8 cellular contexts compared by ENCODE assay signal in the genomic region with DNA sequence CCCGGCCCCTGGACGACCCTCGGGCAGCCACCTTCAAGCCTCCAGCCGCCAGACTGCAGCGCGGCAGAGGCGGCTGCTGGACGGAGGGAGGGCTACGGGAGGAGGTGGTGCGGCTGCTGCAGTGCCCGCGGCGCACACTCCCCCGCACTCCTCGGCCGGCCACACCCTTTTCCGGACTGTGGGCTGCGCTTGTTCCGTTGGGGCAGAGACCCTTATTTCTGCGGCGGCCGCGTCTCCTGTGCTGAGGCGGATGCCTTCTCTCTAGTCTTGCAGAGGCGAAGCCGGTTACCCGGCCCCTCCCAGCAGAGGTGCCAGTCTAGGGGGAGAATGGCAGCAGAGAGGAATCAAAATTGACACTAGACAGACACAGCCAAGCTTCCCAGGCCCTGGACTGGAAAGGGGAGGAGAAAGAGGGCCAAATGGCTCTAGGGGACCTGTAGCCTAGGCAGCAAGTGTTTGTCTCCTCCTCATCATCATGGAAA. TPM values are rescaled to one million over a fixed set of nuclear protein-coding genes. Genes with fewer than 3 reads are reported as not detected.
DNase-seq lines count a peak whose midpoint lies in the region; ATAC-seq, FAIRE-seq and TF ChIP-seq lines count a peak whose summit lies in the region.

No MANE protein-coding gene starts in this region.

- H3K36me3 Mint-ChIP-seq in activated naive CD4-positive, alpha-beta T cell treated with anti-CD3 and anti-CD28 coated beads, Interleukin-2, amount 10 ng/mL, durations not matched to agents 7 days and 5 days = peaks cover 54% of the 10 kb centered on the region
- H3K36me3 Mint-ChIP-seq in progenitor cell of endocrine pancreas (ENCODE audit: insufficient read depth) = peaks cover 23% of the 10 kb centered on the region

- H3K9me3 ChIP-seq in SJSA1 (replicated peaks) (no peaks in the 10 kb centered on the region), cardiac muscle cell (ENCODE audit: low read depth) (no peaks in the 10 kb centered on the region)

- H3K27me3 ChIP-seq in SJSA1 (replicated peaks) (no peaks in the 10 kb centered on the region), cardiac muscle cell (no peaks in the 10 kb centered on the region)

- peaks cover 19% of the 10 kb centered on the region for H3K4me1 ChIP-seq in SJSA1 (replicated peaks)
- peaks cover 22% of the 10 kb centered on the region for H3K4me1 ChIP-seq in cardiac muscle cell (ENCODE audit: low read depth)

- DNase-seq in GM12891 (ENCODE audit: insufficient read length, low spot score) = no peak
- DNase-seq in SJSA1 (ENCODE audit: low read depth in 1 of 2, low spot score in 2 of 2) = peak; percentile 62 to 72
- DNase-seq in activated naive CD4-positive, alpha-beta T cell treated with anti-CD3 and anti-CD28 coated beads, Interleukin-2, amount 10 ng/mL, durations not matched to agents 7 days and 5 days = peak; percentile 88
- peak; percentile 62 to 68 for DNase-seq in cardiac muscle cell (ENCODE audit: low read depth in 1 of 2, low spot score in 1 of 2)
- peak; percentile 46 for DNase-seq in progenitor cell of endocrine pancreas (ENCODE audit: low spot score, unreplicated experiment)

- peaks cover 3% of the 10 kb centered on the region for H3K27me3 Mint-ChIP-seq in activated naive CD4-positive, alpha-beta T cell treated with anti-CD3 and anti-CD28 coated beads, Interleukin-2, amount 10 ng/mL, durations not matched to agents 7 days and 5 days
- H3K27me3 Mint-ChIP-seq in progenitor cell of endocrine pancreas = no peaks in the 10 kb centered on the region

- H3K4me3 ChIP-seq in SJSA1 = peak overlapping the region; percentile 53
- peak overlapping the region; percentile 66 for H3K4me3 ChIP-seq in cardiac muscle cell

- peak; percentile 21 for ATAC-seq in HG02981 (IDR thresholded peaks at IDR 0.05; ENCODE audit: unreplicated experiment)
- no peak for ATAC-seq in HG02970 (IDR thresholded peaks at IDR 0.05; ENCODE audit: low FRiP score, unreplicated experiment)
- ATAC-seq in HG03565 (IDR thresholded peaks at IDR 0.05; ENCODE audit: unreplicated experiment) = no peak

- FAIRE-seq in GM12891 (lab: Jason Lieb, UNC) = peak; percentile 88

- H3K27ac ChIP-seq in SJSA1 (no peak overlapping the region), cardiac muscle cell (peak overlapping the region; percentile 58)

- H3K4me3 Mint-ChIP-seq in activated naive CD4-positive, alpha-beta T cell treated with anti-CD3 and anti-CD28 coated beads, Interleukin-2, amount 10 ng/mL, durations not matched to agents 7 days and 5 days = peak overlapping the region; percentile 97
- H3K4me3 Mint-ChIP-seq in progenitor cell of endocrine pancreas (ENCODE audit: low read depth) = peak overlapping the region; percentile 93

- H3K27ac Mint-ChIP-seq in activated naive CD4-positive, alpha-beta T cell treated with anti-CD3 and anti-CD28 coated beads, Interleukin-2, amount 10 ng/mL, durations not matched to agents 7 days and 5 days = peak overlapping the region; percentile 94
- peak overlapping the region; percentile 99 for H3K27ac Mint-ChIP-seq in progenitor cell of endocrine pancreas

- no peak for TF ChIP-seq POLR2A in GM12891 (IDR thresholded peaks at IDR 0.05; ENCODE audit: low read depth, low read length)

- no peak for TF ChIP-seq CTCF in cardiac muscle cell (IDR thresholded peaks at IDR 0.05; ENCODE audit: low read depth, low read length)
- TF ChIP-seq CTCF in progenitor cell of endocrine pancreas (IDR thresholded peaks at IDR 0.05; ENCODE audit: unreplicated experiment) = no peak

- H3K36me3 ChIP-seq in SJSA1 = peaks cover 48% of the 10 kb centered on the region
- H3K36me3 ChIP-seq in cardiac muscle cell = peaks cover 20% of the 10 kb centered on the region

- H3K9me3 Mint-ChIP-seq in activated naive CD4-positive, alpha-beta T cell treated with anti-CD3 and anti-CD28 coated beads, Interleukin-2, amount 10 ng/mL, durations not matched to agents 7 days and 5 days = peaks cover 3% of the 10 kb centered on the region
- H3K9me3 Mint-ChIP-seq in progenitor cell of endocrine pancreas (ENCODE audit: low read depth) = no peaks in the 10 kb centered on the region

- H3K4me1 Mint-ChIP-seq in activated naive CD4-positive, alpha-beta T cell treated with anti-CD3 and anti-CD28 coated beads, Interleukin-2, amount 10 ng/mL, durations not matched to agents 7 days and 5 days = peaks cover 81% of the 10 kb centered on the region
- H3K4me1 Mint-ChIP-seq in progenitor cell of endocrine pancreas (ENCODE audit: low read depth) = peaks cover 33% of the 10 kb centered on the region

- CTCF ChIA-PET in activated naive CD4-positive, alpha-beta T cell treated with anti-CD3 and anti-CD28 coated beads, Interleukin-2, amount 10 ng/mL, durations not matched to agents 7 days and 5 days (lab: Charles Lee) = interaction anchor here (1.5 to 4.2 kb wide), 3 partner anchors 10 to 59 kb away, joined by 6 to 51 read pairs (median 20); partner anchors contain the start of genes SMARCC2 and ZC3H10

TF ChIP-seq in GM12891, 5 proteins besides CTCF, POLR2A, EP300 and RAD21:
- TF ChIP-seq TAF1 (IDR thresholded peaks at IDR 0.05; ENCODE audit: low read depth, low read length) = no peak
- TF ChIP-seq SPI1 (IDR thresholded peaks at IDR 0.05; ENCODE audit: low read depth, low read length) = no peak
- TF ChIP-seq POLR2AphosphoS5 (IDR thresholded peaks at IDR 0.05; ENCODE audit: low read depth, low read length) = no peak
- TF ChIP-seq POU2F2 (IDR thresholded peaks at IDR 0.05; ENCODE audit: low read depth, low read length) = no peak

RNA-seq across cellular contexts. Expression of gene ESYT1, which starts 1.2 kb away (rescaled TPM):
- 39.7 TPM for polyA plus RNA-seq in GM12891 (2012; ENCODE audit: low read depth, missing spikeins)
- 138 and 170 TPM in 2 replicates for total RNA-seq in SJSA1 (2014; rRNA removed; shearing (Covaris generic))
- total RNA-seq in cardiac muscle cell (103 and 107 TPM in 2 replicates), progenitor cell of endocrine pancreas (102 TPM in 2 replicates)
- 52.0 and 70.6 TPM in 2 replicates for polyA plus RNA-seq in cardiac muscle cell

RNA-seq across cellular contexts. Expression of gene ZC3H10, which starts 11.2 kb away (rescaled TPM):
- 0.90 TPM for polyA plus RNA-seq in GM12891 (2012; ENCODE audit: low read depth, missing spikeins)
- 3.6 and 7.3 TPM in 2 replicates for total RNA-seq in SJSA1 (2014; rRNA removed; shearing (Covaris generic))
- 5.4 and 7.5 TPM in 2 replicates for total RNA-seq in cardiac muscle cell
- 7.2 and 10.6 TPM in 2 replicates for polyA plus RNA-seq in cardiac muscle cell
- total RNA-seq in progenitor cell of endocrine pancreas = 12.0 and 13.8 TPM in 2 replicates

RNA-seq across cellular contexts. Expression of gene RPL41, which starts 12.8 kb away (rescaled TPM):
- 12,117 TPM for polyA plus RNA-seq in GM12891 (2012; ENCODE audit: low read depth, missing spikeins)
- total RNA-seq in SJSA1 (2014; rRNA removed; shearing (Covaris generic)) = 1,215 and 2,760 TPM in 2 replicates
- total RNA-seq in cardiac muscle cell = 1,416 and 2,307 TPM in 2 replicates
- polyA plus RNA-seq in cardiac muscle cell = 2,144 and 2,427 TPM in 2 replicates
- total RNA-seq in progenitor cell of endocrine pancreas = 3,912 and 3,916 TPM in 2 replicates

RNA-seq across cellular contexts. Expression of gene MYL6B, which starts 23.1 kb away (rescaled TPM):
- polyA plus RNA-seq in GM12891 (2012; ENCODE audit: low read depth, missing spikeins) = 125 TPM
- total RNA-seq in SJSA1 (2014; rRNA removed; shearing (Covaris generic)) = 71.9 and 97.8 TPM in 2 replicates
- total RNA-seq in cardiac muscle cell (218 and 293 TPM in 2 replicates), progenitor cell of endocrine pancreas (169 and 172 TPM in 2 replicates)
- 142 and 203 TPM in 2 replicates for polyA plus RNA-seq in cardiac muscle cell

RNA-seq across cellular contexts. Expression of gene PA2G4, which starts 24.9 kb away (rescaled TPM):
- 201 TPM for polyA plus RNA-seq in GM12891 (2012; ENCODE audit: low read depth, missing spikeins)
- 204 and 249 TPM in 2 replicates for total RNA-seq in SJSA1 (2014; rRNA removed; shearing (Covaris generic))
- 166 and 235 TPM in 2 replicates for total RNA-seq in cardiac muscle cell
- 132 and 189 TPM in 2 replicates for polyA plus RNA-seq in cardiac muscle cell
- 103 and 106 TPM in 2 replicates for total RNA-seq in progenitor cell of endocrine pancreas
